In the genomic region with DNA sequence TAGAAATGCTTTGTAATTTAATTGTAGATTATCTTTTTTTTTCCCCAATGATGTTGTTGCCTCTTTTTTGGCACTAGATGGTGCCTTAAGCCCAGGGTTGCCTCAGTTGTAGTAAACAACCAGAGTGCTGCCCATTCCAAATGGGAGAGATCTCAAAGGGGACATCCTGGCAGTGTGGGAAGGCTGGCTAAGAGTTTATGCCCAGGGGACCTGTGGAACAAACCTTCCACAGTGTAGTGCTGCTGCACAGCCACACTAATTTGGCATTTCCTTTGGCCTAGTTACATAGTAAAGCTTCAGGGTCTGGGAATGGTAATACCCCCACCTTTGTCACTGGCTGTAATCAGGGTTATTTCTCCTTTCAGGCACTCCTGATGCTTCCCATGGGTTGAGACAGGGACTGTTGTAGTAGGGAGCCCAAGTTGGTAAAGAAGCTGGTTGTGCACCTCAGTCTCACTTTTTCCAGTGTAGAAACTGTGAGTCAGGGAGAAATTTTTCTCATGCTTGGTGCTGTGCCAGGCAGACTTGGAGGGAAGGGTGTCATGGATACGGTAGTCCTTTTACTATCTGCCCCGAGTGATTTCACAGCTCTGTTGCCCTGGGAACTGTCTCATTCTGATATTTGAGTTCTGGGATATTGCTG, we compare ENCODE assay signal across 9 cellular contexts.
A peak's percentile ranks its signal among the peaks of the same experiment; 100 is the strongest.
DNase-seq lines count a peak whose midpoint lies in the region; ATAC-seq, FAIRE-seq and TF ChIP-seq lines count a peak whose summit lies in the region.
"Had no signal": no experiment of that assay in that cellular context is flagged by ENCODE, and none has a peak within 500 bp of the region (broad histone marks: within the 10 kb centered on the region; RNA-seq: fewer than 3 reads in every experiment).

No MANE protein-coding gene starts in this region.

- H3K4me3 ChIP-seq in DOHH2 (ENCODE audit: low read length): no peak overlapping the region
- no peak overlapping the region for H3K4me3 ChIP-seq in H1 (ENCODE audit: extremely low read depth in 1 of 4, insufficient read depth in 2 of 4, low read depth in 3 of 4, low read length in 4 of 4)

- no peak overlapping the region for H2AK5ac ChIP-seq in H1 (ENCODE audit: low read depth, low read length)

- H3K9ac ChIP-seq in H1 (replicated peaks in 1 of 4; ENCODE audit: extremely low read depth in 1 of 4, low read depth in 3 of 4, low read length in 3 of 4): no peak overlapping the region

- H3K79me2 ChIP-seq in DOHH2 (ENCODE audit: control insufficient read depth, low read length) (no peaks in the 10 kb centered on the region), H1 (ENCODE audit: control insufficient read depth in 1 of 2, insufficient read depth in 2 of 2, low read length in 2 of 2) (no peaks in the 10 kb centered on the region)

- H3K27me3 Mint-ChIP-seq in T-helper 17 cell: peaks cover 11% of the 10 kb centered on the region

- 93% methylated on average over 2 of the region's 2 CpGs; no CpG with 5 or more reads in 1 of the 2 experiments for WGBS in H1 (ENCODE audit: extremely low coverage in 1 of 2, insufficient coverage in 1 of 2, insufficient read length in 1 of 2, insufficient replicate concordance in 2 of 2, low coverage in 1 of 2, low lambda C conversion rate in 2 of 2, missing lambda C conversion rate in 1 of 2), 2 experiments

- H3F3A ChIP-seq in DOHH2 (ENCODE audit: control insufficient read depth, insufficient read depth): no peaks in the 10 kb centered on the region

- no peaks in the 10 kb centered on the region for H3K79me1 ChIP-seq in H1 (ENCODE audit: low read depth, low read length)

- TF ChIP-seq CTCF in DOHH2 (IDR thresholded peaks at IDR 0.05; ENCODE audit: low read depth, low read length, poor library complexity, severe bottlenecking) (peak; percentile 23), H1 (IDR thresholded peaks at IDR 0.05; ENCODE audit: control extremely low read depth in 1 of 3, insufficient read depth in 1 of 3, low read depth in 1 of 3, low read length in 3 of 3) (peak in 2 of 3 experiments; percentile 57 to 58; a peak in 3 of 4 replicates)

- peak; percentile 93 to 95 for TF ChIP-seq RAD21 in H1 (IDR thresholded peaks at IDR 0.05 in 1 of 2, conservative IDR thresholded peaks at IDR 0.05 in 1 of 2; ENCODE audit: low read depth in 2 of 2, low read length in 2 of 2)

- H2BK20ac ChIP-seq in H1 (ENCODE audit: low read length): no peak overlapping the region

- H3K18ac ChIP-seq in H1 (ENCODE audit: extremely low read depth, low read length): no peak overlapping the region

- no peak overlapping the region for H4K8ac ChIP-seq in H1 (ENCODE audit: extremely low read depth, insufficient read depth, low read length)

- TF ChIP-seq POLR2A in H1 (IDR thresholded peaks at IDR 0.05; ENCODE audit: control extremely low read depth in 1 of 2, low read depth in 2 of 2, low read length in 2 of 2): no peak

- H3K27ac ChIP-seq in DOHH2 (ENCODE audit: low read depth, low read length): no peak overlapping the region
- no peak overlapping the region for H3K27ac ChIP-seq in H1 (ENCODE audit: low read depth, low read length)

- no peak overlapping the region for H3K4me3 Mint-ChIP-seq in T-helper 17 cell
- H3K4me3 Mint-ChIP-seq: natural killer cell treated with Interleukin-12 subunit alpha and Interleukin-12 subunit beta and Interleukin-15 and Interleukin-18, amount 100 ng/mL, for 72 hours had no signal

- H3K4me2 ChIP-seq in DOHH2 (ENCODE audit: low read length): no peak overlapping the region
- H3K4me2 ChIP-seq in H1 (ENCODE audit: insufficient read depth in 1 of 2, low read depth in 2 of 2, low read length in 2 of 2): no peak overlapping the region

- DNase-seq in NCI-H226 (peak; percentile 97), H1 (ENCODE audit: low read depth in 1 of 2, low spot score in 2 of 2) (no peak), non-pigmented ciliary epithelial cell (ENCODE audit: low read depth) (peak; percentile 83), T-helper 17 cell (no peak), NCI-H1694 treated with DMSO at 0.1 percent for 48 hours (lab: John Stamatoyannopoulos, UW) (no peak), HuH-7.5 (ENCODE audit: low spot score) (no peak)

- ATAC-seq in T-helper 17 cell (no peak), HG03045 (IDR thresholded peaks at IDR 0.05; ENCODE audit: unreplicated experiment) (no peak)
- ATAC-seq: natural killer cell treated with Interleukin-12 subunit alpha and Interleukin-12 subunit beta and Interleukin-15 and Interleukin-18, amount 100 ng/mL, for 72 hours had no signal

- no peak overlapping the region for H2BK12ac ChIP-seq in H1 (ENCODE audit: low read depth, low read length)

- no peak overlapping the region for H3K27ac Mint-ChIP-seq in T-helper 17 cell
- H3K27ac Mint-ChIP-seq: natural killer cell treated with Interleukin-12 subunit alpha and Interleukin-12 subunit beta and Interleukin-15 and Interleukin-18, amount 100 ng/mL, for 72 hours had no signal

- FAIRE-seq in H1 (lab: Jason Lieb, UNC): peak; percentile 45

- POLR2A ChIA-PET in H1 (lab: Charles Lee; ENCODE audit: partially characterized antibody): no interaction called here

- no peak for TF ChIP-seq EP300 in H1 (IDR thresholded peaks at IDR 0.05; ENCODE audit: borderline replicate concordance in 1 of 2, low read depth in 2 of 2, low read length in 2 of 2)

- H4K91ac ChIP-seq in H1 (replicated peaks; ENCODE audit: insufficient read length, low read length): peak overlapping the region; percentile 34

- H3K27me3 ChIP-seq in DOHH2 (ENCODE audit: control insufficient read depth, low read length): no peaks in the 10 kb centered on the region
- H3K27me3 ChIP-seq in H1 (replicated peaks in 1 of 4; ENCODE audit: control insufficient read depth in 3 of 4, extremely low read depth in 1 of 4, insufficient read depth in 3 of 4, low read length in 3 of 4): peaks cover 0 to 3% (median 0%) of the 10 kb centered on the region in 4 experiments; a peak in 1 of 7 replicates

- H2BK15ac ChIP-seq in H1 (ENCODE audit: low read length): no peak overlapping the region; the same call in 1 of the 2 replicates

- no peaks in the 10 kb centered on the region for H4K20me1 ChIP-seq in DOHH2 (ENCODE audit: control insufficient read depth, insufficient read depth, low read depth, low read length)
- no peaks in the 10 kb centered on the region for H4K20me1 ChIP-seq in H1 (replicated peaks in 1 of 2; ENCODE audit: control insufficient read depth in 1 of 2, insufficient read depth in 2 of 2, low read length in 2 of 2)

- no peaks in the 10 kb centered on the region for H3K9me2 ChIP-seq in DOHH2 (replicated peaks; ENCODE audit: control insufficient read depth, low read length)

- H3K4me1 ChIP-seq in DOHH2 (ENCODE audit: control insufficient read depth, low read length) (no peaks in the 10 kb centered on the region), H1 (replicated peaks in 1 of 4; ENCODE audit: control insufficient read depth in 3 of 4, insufficient read depth in 4 of 4, low read length in 3 of 4) (peaks cover 0 to 5% (median 3%) of the 10 kb centered on the region in 4 experiments; a peak in 3 of 7 replicates)

- no peaks in the 10 kb centered on the region for H3K4me1 Mint-ChIP-seq in T-helper 17 cell

- H3K36me3 ChIP-seq in DOHH2 (ENCODE audit: control insufficient read depth, low read length) (no peaks in the 10 kb centered on the region), H1 (ENCODE audit: control insufficient read depth in 2 of 4, insufficient read depth in 4 of 4, low read length in 3 of 4) (no peaks in the 10 kb centered on the region)

- peaks cover 2% of the 10 kb centered on the region for H3K36me3 Mint-ChIP-seq in T-helper 17 cell (ENCODE audit: low read depth)

- no peak overlapping the region for H4K5ac ChIP-seq in H1 (ENCODE audit: insufficient read length, low read depth, low read length)

- no peaks in the 10 kb centered on the region for H3K9me3 ChIP-seq in DOHH2 (ENCODE audit: control insufficient read depth, insufficient read depth, low read length)
- H3K9me3 ChIP-seq in H1 (ENCODE audit: insufficient read depth in 2 of 2, low read depth in 1 of 2, low read length in 1 of 2): no peaks in the 10 kb centered on the region; a peak in 1 of 4 replicates
- H3K9me3 ChIP-seq in T-helper 17 cell (ENCODE audit: control insufficient read depth, low read length, poor library complexity, severe bottlenecking): no peaks in the 10 kb centered on the region

- peak overlapping the region; percentile 86; the same call in 1 of the 2 replicates for H2AFZ ChIP-seq in H1 (ENCODE audit: low read length)

- no peak overlapping the region for H3K23ac ChIP-seq in H1 (ENCODE audit: insufficient read length)

- no peaks in the 10 kb centered on the region for H3K23me2 ChIP-seq in H1 (ENCODE audit: low read depth, low read length)

- no peak overlapping the region for H3K14ac ChIP-seq in H1 (ENCODE audit: insufficient read length)

- H3K4ac ChIP-seq in H1 (replicated peaks; ENCODE audit: insufficient read length, low read depth, low read length): no peak overlapping the region

- no peak overlapping the region for H2BK5ac ChIP-seq in H1 (ENCODE audit: low read depth, low read length)

- no peak overlapping the region for H3K56ac ChIP-seq in H1 (replicated peaks; ENCODE audit: insufficient read length, low read depth, low read length)

- CTCF ChIA-PET in H1 (lab: Charles Lee; ENCODE audit: partially characterized antibody): interaction anchor here (0.6 to 2.1 kb wide), 5 partner anchors 307 to 783 kb away, joined by 3 to 6 read pairs (median 3); no protein-coding TSS in a partner anchor

- no peak overlapping the region for H2BK120ac ChIP-seq in H1 (replicated peaks; ENCODE audit: low read depth, low read length)

TF ChIP-seq in H1, 55 proteins besides CTCF, POLR2A, EP300 and RAD21:
- TF ChIP-seq BCL11A (IDR thresholded peaks at IDR 0.05; ENCODE audit: low read depth in 2 of 2, low read length in 2 of 2) (no peak), GABPA (IDR thresholded peaks at IDR 0.05; ENCODE audit: borderline replicate concordance, insufficient read depth, low read length) (no peak)
- TF ChIP-seq, protein P1, sequence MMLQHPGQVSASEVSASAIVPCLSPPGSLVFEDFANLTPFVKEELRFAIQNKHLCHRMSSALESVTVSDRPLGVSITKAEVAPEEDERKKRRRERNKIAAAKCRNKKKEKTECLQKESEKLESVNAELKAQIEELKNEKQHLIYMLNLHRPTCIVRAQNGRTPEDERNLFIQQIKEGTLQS (IDR thresholded peaks at IDR 0.05; ENCODE audit: insufficient read depth, low read depth, low read length): no peak

Comparison
In these comparisons a context has a peak if more than half of its experiments do, and no peak if none do; other contexts are left out.
1. DNase-seq: peak in NCI-H226 (single experiment) and non-pigmented ciliary epithelial cell (single experiment); none in H1 (0 of 2), T-helper 17 cell (0 of 3), NCI-H1694 treated with DMSO at 0.1 percent for 48 hours (single experiment) and HuH-7.5 (single experiment).